11 cellular contexts compared by ENCODE assay signal in the genomic region with DNA sequence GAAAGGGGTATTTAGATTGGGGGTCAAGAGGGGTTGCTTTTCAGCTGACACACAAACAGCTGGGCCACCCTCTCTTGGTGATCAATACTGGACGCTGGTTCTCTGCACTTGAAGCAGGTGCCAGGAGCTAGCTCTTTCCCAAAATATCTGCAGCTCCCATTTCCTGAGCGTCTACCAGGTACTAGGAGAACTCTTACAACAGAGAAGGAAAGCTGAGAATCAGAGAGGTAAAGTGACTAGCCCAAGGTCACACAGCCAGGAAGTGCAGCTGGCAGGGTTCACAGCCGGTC. TPM values are rescaled to one million over a fixed set of nuclear protein-coding genes. Genes with fewer than 3 reads are reported as not detected.
DNase-seq lines count a peak whose midpoint lies in the region; ATAC-seq, FAIRE-seq and TF ChIP-seq lines count a peak whose summit lies in the region.
"Had no signal": no experiment of that assay in that cellular context is flagged by ENCODE, and none has a peak within 500 bp of the region (broad histone marks: within the 10 kb centered on the region; RNA-seq: fewer than 3 reads in every experiment).

No MANE protein-coding gene starts in this region.

- H3K4me1 ChIP-seq in kidney (ENCODE audit: control insufficient read depth in 1 of 2, insufficient read depth in 1 of 2, low read depth in 1 of 2, low read length in 2 of 2) (peaks cover 0 to 2% of the 10 kb centered on the region in 2 donors), suprapubic skin (peaks cover 18% of the 10 kb centered on the region)

- no peak overlapping the region for H3K9ac ChIP-seq in kidney (ENCODE audit: low read length in 2 of 2)

- CTCF ChIA-PET in activated CD4-positive, alpha-beta T cell treated with anti-CD3 and anti-CD28 coated beads, Interleukin-2, amount 10 ng/mL, durations not matched to agents 7 days and 5 days (lab: Charles Lee) = interaction anchor here (0.5 to 1.9 kb wide), 4 partner anchors 21 to 143 kb away, joined by 3 to 6 read pairs (median 3); no protein-coding TSS in a partner anchor
- CTCF ChIA-PET in activated B cell treated with CpG ODN at 0.5 μM for 24 hours (lab: Charles Lee) = no interaction called here

- peak overlapping the region; percentile 75 for H3K4me3 Mint-ChIP-seq in activated CD4-positive, alpha-beta T cell treated with anti-CD3 and anti-CD28 coated beads, Interleukin-2, amount 10 ng/mL, durations not matched to agents 7 days and 5 days
- H3K4me3 Mint-ChIP-seq in activated B cell treated with CpG ODN at 0.5 μM for 24 hours (peak overlapping the region; percentile 79), HFFc6 (no peak overlapping the region)

- H3K9me3 Mint-ChIP-seq in activated CD4-positive, alpha-beta T cell treated with anti-CD3 and anti-CD28 coated beads, Interleukin-2, amount 10 ng/mL, durations not matched to agents 7 days and 5 days = no peaks in the 10 kb centered on the region
- no peaks in the 10 kb centered on the region for H3K9me3 Mint-ChIP-seq in activated B cell treated with CpG ODN at 0.5 μM for 24 hours
- no peaks in the 10 kb centered on the region for H3K9me3 Mint-ChIP-seq in HFFc6

- POLR2A ChIA-PET in activated CD4-positive, alpha-beta T cell treated with anti-CD3 and anti-CD28 coated beads, Interleukin-2, amount 10 ng/mL, durations not matched to agents 7 days and 5 days (lab: Charles Lee) = no interaction called here
- POLR2A ChIA-PET in activated B cell treated with CpG ODN at 0.5 μM for 24 hours (lab: Charles Lee) = interaction anchor here (1.6 to 1.8 kb wide), 2 partner anchors 9 to 44 kb away, joined by 3 to 6 read pairs; no protein-coding TSS in a partner anchor

- H3K27ac Mint-ChIP-seq in activated CD4-positive, alpha-beta T cell treated with anti-CD3 and anti-CD28 coated beads, Interleukin-2, amount 10 ng/mL, durations not matched to agents 7 days and 5 days = peak overlapping the region; percentile 41
- no peak overlapping the region for H3K27ac Mint-ChIP-seq in activated B cell treated with CpG ODN at 0.5 μM for 24 hours
- H3K27ac Mint-ChIP-seq in HFFc6 = no peak overlapping the region

- TF ChIP-seq POLR2A in suprapubic skin (IDR thresholded peaks at IDR 0.05) = no peak

- no peak for ATAC-seq in activated B cell treated with CpG ODN at 0.5 μM for 24 hours (ENCODE audit: low read depth)

- FAIRE-seq in kidney (lab: Jason Lieb, UNC) = no peak

- TF ChIP-seq CTCF in activated B cell treated with CpG ODN at 0.5 μM for 24 hours (IDR thresholded peaks at IDR 0.05) (no peak), kidney (IDR thresholded peaks at IDR 0.05; ENCODE audit: borderline replicate concordance, extremely low read depth, insufficient read depth) (no peak), suprapubic skin (IDR thresholded peaks at IDR 0.05) (no peak), HFFc6 (IDR thresholded peaks at IDR 0.05) (no peak)

- no peak for TF ChIP-seq EP300 in suprapubic skin (IDR thresholded peaks at IDR 0.05)

- H3K9me3 ChIP-seq in kidney (ENCODE audit: control insufficient read depth in 1 of 2, low read length in 2 of 2) (no peaks in the 10 kb centered on the region), suprapubic skin (no peaks in the 10 kb centered on the region)

- peaks cover 95% of the 10 kb centered on the region for H3K27me3 ChIP-seq in suprapubic skin

- DNase-seq in activated CD4-positive, alpha-beta T cell treated with anti-CD3 and anti-CD28 coated beads, Interleukin-2, amount 10 ng/mL, durations not matched to agents 7 days and 5 days = no peak
- no peak for DNase-seq in activated CD4-positive, alpha-beta T cell treated with anti-CD3 and anti-CD28 coated beads for 4 hours
- DNase-seq in activated B cell treated with CpG ODN at 0.5 μM for 24 hours (no peak), kidney (no peak), suprapubic skin (ENCODE audit: low spot score in 2 of 2) (no peak), HFFc6 (no peak), foreskin melanocyte (no peak), NCI-H2029 treated with DMSO at 0.1 percent for 48 hours (lab: John Stamatoyannopoulos, UW) (no peak)
- DNase-seq: NCI-H510A, retina had no signal

- H3K4me3 ChIP-seq in kidney (ENCODE audit: low read length in 2 of 2) (peak overlapping the region; percentile 6 to 52), suprapubic skin (peak overlapping the region; percentile 66)

- H3K4me1 Mint-ChIP-seq in activated CD4-positive, alpha-beta T cell treated with anti-CD3 and anti-CD28 coated beads, Interleukin-2, amount 10 ng/mL, durations not matched to agents 7 days and 5 days = peaks cover 24% of the 10 kb centered on the region
- H3K4me1 Mint-ChIP-seq in activated B cell treated with CpG ODN at 0.5 μM for 24 hours (peaks cover 20% of the 10 kb centered on the region), HFFc6 (ENCODE audit: low read depth) (no peaks in the 10 kb centered on the region)

- intact Hi-C loops in activated B cell treated with CpG ODN at 0.5 μM for 24 hours (cut with micrococcal nuclease) = loop anchor here (2.0 to 5.0 kb wide), 2 partner anchors 45 to 186 kb away; partner anchors contain the start of gene FBXW8
- intact Hi-C loops in kidney (cut with DNase I) = no loop called here

- H3K27me3 Mint-ChIP-seq in activated CD4-positive, alpha-beta T cell treated with anti-CD3 and anti-CD28 coated beads, Interleukin-2, amount 10 ng/mL, durations not matched to agents 7 days and 5 days = peaks cover 34% of the 10 kb centered on the region
- H3K27me3 Mint-ChIP-seq in activated B cell treated with CpG ODN at 0.5 μM for 24 hours (peaks cover 14% of the 10 kb centered on the region), HFFc6 (ENCODE audit: insufficient read depth) (peaks cover 78% of the 10 kb centered on the region)

- H3K27ac ChIP-seq in kidney (ENCODE audit: low read depth in 2 of 2, low read length in 2 of 2) (no peak overlapping the region), suprapubic skin (no peak overlapping the region)
- H3K27ac ChIP-seq: epithelial cell of prostate had no signal

- 26% methylated on average over 3 of the region's 3 CpGs for WGBS in suprapubic skin

- H3K36me3 Mint-ChIP-seq in activated CD4-positive, alpha-beta T cell treated with anti-CD3 and anti-CD28 coated beads, Interleukin-2, amount 10 ng/mL, durations not matched to agents 7 days and 5 days (ENCODE audit: low read depth) = no peaks in the 10 kb centered on the region
- peaks cover 2% of the 10 kb centered on the region for H3K36me3 Mint-ChIP-seq in activated B cell treated with CpG ODN at 0.5 μM for 24 hours (ENCODE audit: low read depth)
- no peaks in the 10 kb centered on the region for H3K36me3 Mint-ChIP-seq in HFFc6 (ENCODE audit: low read depth)

- H3K36me3 ChIP-seq in kidney (ENCODE audit: control insufficient read depth in 1 of 2, insufficient read depth in 2 of 2, low read length in 2 of 2) (no peaks in the 10 kb centered on the region), suprapubic skin (no peaks in the 10 kb centered on the region)

RNA-seq across cellular contexts. Expression of gene TESC, which starts 1.2 kb away (rescaled TPM):
- total RNA-seq in activated CD4-positive, alpha-beta T cell treated with anti-CD3 and anti-CD28 coated beads, Interleukin-2, amount 10 ng/mL, durations not matched to agents 7 days and 5 days = 10 to 100 TPM; 30.3 to 34.1 TPM
- 32.9 and 34.4 TPM in 2 replicates for total RNA-seq in activated B cell treated with CpG ODN at 0.5 μM for 24 hours
- 92.6 TPM for total RNA-seq in kidney
- 19.1 TPM for polyA plus RNA-seq in kidney (ENCODE audit: insufficient read depth, low read depth, low replicate concordance)
- 10 to 100 TPM in 3 of 4 donors, 1 to 10 TPM in 1; 7.2 to 21.9 (median 19.9) TPM for total RNA-seq in suprapubic skin
- total RNA-seq in HFFc6 (2021; fragmentation: NEBNext Ultra II Directional; extraction: Animal tissue kit (Norgen Biotek cat#: 25700)) = not detected

Comparison
In these comparisons a context has a peak if more than half of its experiments do, and no peak if none do; other contexts are left out.
1. RNA of gene TESC, which starts 1.2 kb away (total RNA-seq): 92.6 TPM in kidney (single experiment), 30.3 to 34.1 TPM in activated CD4-positive, alpha-beta T cell treated with anti-CD3 and anti-CD28 coated beads, Interleukin-2, amount 10 ng/mL, durations not matched to agents 7 days and 5 days, 32.9 to 34.4 TPM in activated B cell treated with CpG ODN at 0.5 μM for 24 hours and 7.2 to 21.9 TPM in suprapubic skin; not detected in HFFc6; every median in the first group is over 4 times any median in the second.